ENCODE assay signal across 15 cellular contexts in genomic region chr10:11045487-11045886, GRCh38.
"Had no signal": no experiment of that assay in that cellular context is flagged by ENCODE, and none has a peak within 500 bp of the region (broad histone marks: within the 10 kb centered on the region; RNA-seq: fewer than 3 reads in every experiment).

No MANE protein-coding gene starts in this region.

- H3K27ac Mint-ChIP-seq: activated naive CD4-positive, alpha-beta T cell treated with anti-CD3 and anti-CD28 coated beads, Interleukin-2, amount 50 U/mL, for 24 hours; dendritic cell treated with granulocyte-macrophage colony-stimulating factor and Interleukin-4, amounts not matched to agents 40 ng/mL and 50 ng/mL, for 4 days; mesothelial cell of epicardium; natural killer cell; T-cell; T-helper 2 cell treated with Interferon-gamma antibody and Interleukin-4, amounts not matched to agents 5 μg/mL and 100 μg/mL, for 36 hours had no signal

- H3K36me3 Mint-ChIP-seq: activated naive CD4-positive, alpha-beta T cell treated with anti-CD3 and anti-CD28 coated beads, Interleukin-2, amount 50 U/mL, for 24 hours; mesothelial cell of epicardium; natural killer cell; T-cell had no signal

- ATAC-seq: natural killer cell, T-cell had no signal

- H3K4me3 Mint-ChIP-seq: activated naive CD4-positive, alpha-beta T cell treated with anti-CD3 and anti-CD28 coated beads, Interleukin-2, amount 50 U/mL, for 24 hours; dendritic cell treated with granulocyte-macrophage colony-stimulating factor and Interleukin-4, amounts not matched to agents 40 ng/mL and 50 ng/mL, for 4 days; mesothelial cell of epicardium; natural killer cell; T-cell; T-helper 2 cell treated with Interferon-gamma antibody and Interleukin-4, amounts not matched to agents 5 μg/mL and 100 μg/mL, for 36 hours had no signal

- H3K9me3 ChIP-seq: transverse colon had no signal

- H3K9me3 Mint-ChIP-seq: activated naive CD4-positive, alpha-beta T cell treated with anti-CD3 and anti-CD28 coated beads, Interleukin-2, amount 50 U/mL, for 24 hours; dendritic cell treated with granulocyte-macrophage colony-stimulating factor and Interleukin-4, amounts not matched to agents 40 ng/mL and 50 ng/mL, for 4 days; mesothelial cell of epicardium; natural killer cell; T-cell; T-helper 2 cell treated with Interferon-gamma antibody and Interleukin-4, amounts not matched to agents 5 μg/mL and 100 μg/mL, for 36 hours had no signal

- H3K36me3 ChIP-seq: transverse colon had no signal

- DNase-seq: activated gamma-delta T cell treated with Interleukin-2 at 50 U/mL for 16 hours; activated T-cell treated with anti-CD3 and anti-CD28 coated beads, Interleukin-2, amount 50 U/mL, for 1 hour; effector CD8-positive, alpha-beta T cell; erythroblast; natural killer cell; retina; stimulated activated CD4-positive, alpha-beta T cell treated with anti-CD3 and anti-CD28 coated beads, Interleukin-4, amount 100 ng/mL, for 1 hour; stimulated activated naive CD4-positive, alpha-beta T cell; T-cell; transverse colon had no signal

- H3K4me3 ChIP-seq: lung, transverse colon had no signal

- H3K4me1 Mint-ChIP-seq: activated naive CD4-positive, alpha-beta T cell treated with anti-CD3 and anti-CD28 coated beads, Interleukin-2, amount 50 U/mL, for 24 hours; natural killer cell; T-cell had no signal

- H3K27me3 ChIP-seq: transverse colon had no signal
